In the genomic region with DNA sequence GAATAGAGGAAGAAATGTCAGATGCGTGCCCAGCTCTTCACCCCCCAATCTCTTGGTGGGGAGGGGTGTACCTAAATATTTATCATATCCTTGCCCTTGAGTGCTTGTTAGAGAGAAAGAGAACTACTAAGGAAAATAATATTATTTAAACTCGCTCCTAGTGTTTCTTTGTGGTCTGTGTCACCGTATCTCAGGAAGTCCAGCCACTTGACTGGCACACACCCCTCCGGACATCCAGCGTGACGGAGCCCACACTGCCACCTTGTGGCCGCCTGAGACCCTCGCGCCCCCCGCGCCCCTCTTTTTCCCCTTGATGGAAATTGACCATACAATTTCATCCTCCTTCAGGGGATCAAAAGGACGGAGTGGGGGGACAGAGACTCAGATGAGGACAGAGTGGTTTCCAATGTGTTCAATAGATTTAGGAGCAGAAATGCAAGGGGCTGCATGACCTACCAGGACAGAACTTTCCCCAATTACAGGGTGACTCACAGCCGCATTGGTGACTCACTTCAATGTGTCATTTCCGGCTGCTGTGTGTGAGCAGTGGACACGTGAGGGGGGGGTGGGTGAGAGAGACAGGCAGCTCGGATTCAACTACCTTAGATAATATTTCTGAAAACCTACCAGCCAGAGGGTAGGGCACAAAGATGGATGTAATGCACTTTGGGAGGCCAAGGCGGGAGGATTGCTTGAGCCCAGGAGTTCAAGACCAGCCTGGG, we compare ENCODE assay signal across 8 cellular contexts. TPM values are rescaled to one million over a fixed set of nuclear protein-coding genes. Genes with fewer than 3 reads are reported as not detected.
DNase-seq lines count a peak whose midpoint lies in the region; ATAC-seq, FAIRE-seq and TF ChIP-seq lines count a peak whose summit lies in the region.

No MANE protein-coding gene starts in this region.

- ATAC-seq in GM18907 (IDR thresholded peaks at IDR 0.05; ENCODE audit: unreplicated experiment): peak; percentile 71
- peak; percentile 76 to 89 for ATAC-seq in upper lobe of left lung (ENCODE audit: low FRiP score in 2 of 2)

- no peaks in the 10 kb centered on the region for H3K27me3 ChIP-seq in upper lobe of left lung

- H3K4me3 ChIP-seq in upper lobe of left lung: no peak overlapping the region

- peak in 2 of 4 donors; percentile 76 to 92 for TF ChIP-seq EP300 in upper lobe of left lung (IDR thresholded peaks at IDR 0.05)

- peak; percentile 90 for DNase-seq in AG09319 (ENCODE audit: extremely low read depth, low read depth)
- DNase-seq in HTR-8/SVneo (ENCODE audit: insufficient read length, low spot score): peak; percentile 80
- DNase-seq in activated T-helper 9 cell treated with anti-CD3 and anti-CD28 coated beads, Interleukin-2, amount 50 U/mL, for 16 hours (ENCODE audit: low read depth): peak; percentile 79
- DNase-seq in foreskin melanocyte: peak; percentile 96
- peak; percentile 11 for DNase-seq in pons (ENCODE audit: low spot score)
- peak; percentile 82 to 89 for DNase-seq in upper lobe of left lung

- H3K4me1 ChIP-seq in upper lobe of left lung: peaks cover 14 to 26% (median 20%) of the 10 kb centered on the region in 4 donors

- peaks cover 0 to 34% (median 21%) of the 10 kb centered on the region in 4 donors for H3K36me3 ChIP-seq in upper lobe of left lung

- TF ChIP-seq CTCF in AG09319 (IDR thresholded peaks at IDR 0.05; ENCODE audit: low read depth, low read length) (peak; percentile 70), upper lobe of left lung (IDR thresholded peaks at IDR 0.05) (peak; percentile 75 to 91 (median 80))

- peak; percentile 49 for FAIRE-seq in HTR-8/SVneo (lab: Jason Lieb, UNC)

- peak; percentile 47 for TF ChIP-seq POLR2A in Raji (IDR thresholded peaks at IDR 0.05; ENCODE audit: insufficient read depth, low read depth, low read length)
- peak in 1 of 4 donors; percentile 39 for TF ChIP-seq POLR2A in upper lobe of left lung (IDR thresholded peaks at IDR 0.05)

- no peaks in the 10 kb centered on the region for H3K9me3 ChIP-seq in upper lobe of left lung

- 7 to 12% methylated on average over 10 to 16 of the region's 17 CpGs for WGBS in upper lobe of left lung, 2 donors

- peak overlapping the region; percentile 41 to 84 (median 66) for H3K27ac ChIP-seq in upper lobe of left lung

RNA-seq across cellular contexts. Expression of gene SERPINE1, which starts 11.4 kb away (rescaled TPM):
- total RNA-seq in upper lobe of left lung: 100 to 1,000 TPM in 1 of 6 donors, 10 to 100 TPM in 4, 1 to 10 TPM in 1; 8.4 to 125 (median 24.0) TPM

RNA-seq across cellular contexts. Expression of gene AP1S1, which starts 16.0 kb away (rescaled TPM):
- 10 to 100 TPM; 17.1 to 41.9 (median 33.8) TPM for total RNA-seq in upper lobe of left lung

RNA-seq across cellular contexts. Expression of gene VGF, which starts 27.1 kb away (rescaled TPM):
- total RNA-seq in upper lobe of left lung: under 1 TPM in 2 of 6 donors, not detected in 4; 0.24 to 0.33 TPM

RNA-seq across cellular contexts. Expression of gene NAT16, which starts 41.8 kb away (rescaled TPM):
- total RNA-seq in upper lobe of left lung: not detected

RNA-seq across cellular contexts. Expression of gene TRIM56, which starts 53.0 kb away (rescaled TPM):
- 10 to 100 TPM; 25.4 to 66.1 (median 51.3) TPM for total RNA-seq in upper lobe of left lung

Comparison
In these comparisons a context has a peak if more than half of its experiments do, and no peak if none do; other contexts are left out.
1. DNase-seq: peak in every context shown above with its lines; median percentile 96 in foreskin melanocyte; 90 in AG09319; 86 in upper lobe of left lung; 80 in HTR-8/SVneo; 79 in activated T-helper 9 cell treated with anti-CD3 and anti-CD28 coated beads, Interleukin-2, amount 50 U/mL, for 16 hours; 11 in pons.